In the genomic region with DNA sequence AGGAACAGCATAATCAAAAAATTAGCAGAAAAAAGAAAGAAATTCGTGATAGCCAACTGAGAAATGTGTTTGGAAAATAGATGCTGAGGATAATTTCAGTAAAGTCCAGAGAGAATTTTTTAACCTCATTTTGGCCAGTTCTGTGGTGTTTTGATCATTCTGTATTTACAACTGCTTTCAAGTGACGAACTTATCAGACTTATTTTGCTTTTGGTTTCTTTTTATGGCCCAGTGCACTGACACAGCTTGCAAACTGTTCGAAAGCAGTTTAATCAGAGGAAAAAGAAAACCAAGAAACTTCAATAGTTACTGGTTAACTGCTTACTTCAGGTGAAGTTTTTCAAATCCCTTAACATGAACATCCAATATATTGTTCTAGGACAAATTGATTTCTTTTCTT, we compare ENCODE assay signal across 10 cellular contexts. TPM values are rescaled to one million over a fixed set of nuclear protein-coding genes. Genes with fewer than 3 reads are reported as not detected.
A peak's percentile ranks its signal among the peaks of the same experiment; 100 is the strongest.
DNase-seq lines count a peak whose midpoint lies in the region; ATAC-seq, FAIRE-seq and TF ChIP-seq lines count a peak whose summit lies in the region.
"Had no signal": no experiment of that assay in that cellular context is flagged by ENCODE, and none has a peak within 500 bp of the region (broad histone marks: within the 10 kb centered on the region; RNA-seq: fewer than 3 reads in every experiment).

No MANE protein-coding gene starts in this region.

- H3K27ac ChIP-seq in DOHH2 (ENCODE audit: low read depth, low read length) (no peak overlapping the region), K562 (ENCODE audit: extremely low read depth, low read depth, low read length) (no peak overlapping the region; the same call in 1 of the 3 replicates)

- H3F3A ChIP-seq in DOHH2 (ENCODE audit: control insufficient read depth, insufficient read depth), result no peaks in the 10 kb centered on the region

- TF ChIP-seq CTCF in DOHH2 (IDR thresholded peaks at IDR 0.05; ENCODE audit: low read depth, low read length, poor library complexity, severe bottlenecking), result no peak
- no peak for TF ChIP-seq CTCF in K562 (IDR thresholded peaks at IDR 0.05 in 2 of 3, conservative IDR thresholded peaks at IDR 0.05 in 1 of 3; ENCODE audit: insufficient read depth in 2 of 3, low read depth in 1 of 3, low read length in 3 of 3)
- TF ChIP-seq CTCF in nephron (IDR thresholded peaks at IDR 0.05; ENCODE audit: unreplicated experiment in 3 of 3), result no peak

- intact Hi-C loops in K562 (cut with micrococcal nuclease), result no loop called here

- DNase-seq in K562 (ENCODE audit: extremely low read depth in 1 of 4, low spot score in 3 of 4) (no peak), HEK293T (ENCODE audit: extremely low spot score) (no peak), SW 1271 (lab: John Stamatoyannopoulos, UW) (no peak)

- H4K20me1 ChIP-seq in DOHH2 (ENCODE audit: control insufficient read depth, insufficient read depth, low read depth, low read length), result peaks cover 22% of the 10 kb centered on the region
- H4K20me1 ChIP-seq in K562 (replicated peaks; ENCODE audit: control insufficient read depth, insufficient read depth, low read length), result peaks cover 26% of the 10 kb centered on the region

- H2AFZ ChIP-seq in K562 (ENCODE audit: low read depth, low read length), result no peak overlapping the region

- POLR2A ChIA-PET in K562 (lab: Yijun Ruan, JAX), result interaction anchor here (0.6 to 2.1 kb wide), 4 partner anchors 9 to 115 kb away, joined by 3 to 7 read pairs (median 4); no protein-coding TSS in a partner anchor
- POLR2A ChIA-PET in HEK293T (lab: Yijun Ruan, JAX), result no interaction called here

- ATAC-seq in HG02885 (IDR thresholded peaks at IDR 0.05; ENCODE audit: poor library complexity, unreplicated experiment) (peak; percentile 22), K562 (no peak), GM18873 (IDR thresholded peaks at IDR 0.05; ENCODE audit: low FRiP score, unreplicated experiment) (no peak), HG02610 (IDR thresholded peaks at IDR 0.05; ENCODE audit: unreplicated experiment) (no peak)

- no TSS peak for BruUV-seq in K562 (replicated peaks; lab: Mats Ljungman, UMichigan)

- H3K4me1 Mint-ChIP-seq in nephron, result peaks cover 40% of the 10 kb centered on the region

- peak overlapping the region; percentile 93 to 99 (median 98) for H3K4me3 Mint-ChIP-seq in nephron

- CTCF ChIA-PET in K562 (lab: Yijun Ruan, JAX; ENCODE audit: low intra/inter-chr PET ratio) (interaction anchor here (0.9 kb wide), 1 partner anchor 12 kb away, joined by 3 read pairs; no protein-coding TSS in a partner anchor), HEK293T (lab: Yijun Ruan, JAX) (interaction anchor here (0.7 kb wide), 1 partner anchor 31 kb away, joined by 3 read pairs; no protein-coding TSS in a partner anchor)

- H3K9me3 Mint-ChIP-seq in nephron, result no peaks in the 10 kb centered on the region

- no peaks in the 10 kb centered on the region for H3K9me1 ChIP-seq in K562 (ENCODE audit: control insufficient read depth, insufficient read depth, low read length)

- no peak for TF ChIP-seq RAD21 in K562 (CRISPR knock-in tag; conservative IDR thresholded peaks at IDR 0.05 in 1 of 2, IDR thresholded peaks at IDR 0.05 in 1 of 2)

- H3K36me3 Mint-ChIP-seq in nephron (ENCODE audit: low read depth), result peaks cover 20% of the 10 kb centered on the region

- peaks cover 93% of the 10 kb centered on the region for H3K79me2 ChIP-seq in DOHH2 (ENCODE audit: control insufficient read depth, low read length)
- H3K79me2 ChIP-seq in K562 (ENCODE audit: control insufficient read depth, insufficient read depth, low read length), result peaks cover 66% of the 10 kb centered on the region

- H3K27me3 Mint-ChIP-seq in nephron (ENCODE audit: low read depth), result no peaks in the 10 kb centered on the region

- H3K4me1 ChIP-seq in DOHH2 (ENCODE audit: control insufficient read depth, low read length) (peaks cover 43% of the 10 kb centered on the region), K562 (replicated peaks in 1 of 2; ENCODE audit: control insufficient read depth in 2 of 2, insufficient read depth in 2 of 2, low read length in 2 of 2) (peaks cover 11% of the 10 kb centered on the region in 2 experiments; a peak in 4 of 5 replicates)

- H3K9me3 ChIP-seq in DOHH2 (ENCODE audit: control insufficient read depth, insufficient read depth, low read length) (no peaks in the 10 kb centered on the region), K562 (replicated peaks; ENCODE audit: control insufficient read depth, insufficient read depth, low read depth, low read length) (no peaks in the 10 kb centered on the region)

- WGBS in K562 (ENCODE audit: insufficient coverage, low coverage, missing lambda C conversion rate), result 17% methylated on average over 3 of the region's 3 CpGs

- no peaks in the 10 kb centered on the region for H3K27me3 ChIP-seq in DOHH2 (ENCODE audit: control insufficient read depth, low read length)
- H3K27me3 ChIP-seq in K562 (ENCODE audit: control insufficient read depth in 2 of 2, insufficient read depth in 2 of 2, low read length in 2 of 2), result no peaks in the 10 kb centered on the region

- peak overlapping the region; percentile 90 to 97; a peak in 3 of 4 replicates for H3K9ac ChIP-seq in K562 (ENCODE audit: insufficient read depth in 1 of 2, low read depth in 2 of 2, low read length in 2 of 2)

- no peak for FAIRE-seq in K562 (lab: Jason Lieb, UNC)

- no peak for TF ChIP-seq EP300 in K562 (IDR thresholded peaks at IDR 0.05; ENCODE audit: low read length)

- peak overlapping the region; percentile 86 for H3K4me3 ChIP-seq in DOHH2 (ENCODE audit: low read length)
- H3K4me3 ChIP-seq in K562, result peak overlapping the region; percentile 99
- H3K4me3 ChIP-seq: lung had no signal

- H3K36me3 ChIP-seq in DOHH2 (ENCODE audit: control insufficient read depth, low read length) (peaks cover 59% of the 10 kb centered on the region), K562 (ENCODE audit: control insufficient read depth, insufficient read depth, low read length) (peaks cover 40% of the 10 kb centered on the region; the same call in 2 of the 3 replicates)

- peak overlapping the region; percentile 71 for H3K4me2 ChIP-seq in DOHH2 (ENCODE audit: low read length)
- peak overlapping the region; percentile 92 for H3K4me2 ChIP-seq in K562 (ENCODE audit: insufficient read depth, low read length)

- TF ChIP-seq POLR2A in K562 (conservative IDR thresholded peaks at IDR 0.05), result no peak

- no peaks in the 10 kb centered on the region for H3K9me2 ChIP-seq in DOHH2 (replicated peaks; ENCODE audit: control insufficient read depth, low read length)

- in situ Hi-C loops in K562 (cut with MboI), result no loop called here

- H3K27ac Mint-ChIP-seq in nephron, result no peak overlapping the region

RNA-seq across cellular contexts. Expression of gene SDHA, which starts 1.9 kb away (rescaled TPM):
- 341 and 368 TPM in 2 replicates for total RNA-seq in K562 (2011; cell fraction: chromatin; rRNA removed; ENCODE audit: low replicate concordance)
- total RNA-seq in K562 (2011; cell fraction: nucleolus; rRNA removed), result 192 and 207 TPM in 2 replicates
- 270 and 283 TPM in 2 replicates for total RNA-seq in K562 (2011; cell fraction: nucleoplasm; rRNA removed)
- 103 and 146 TPM in 2 replicates for total RNA-seq in K562 (2014; rRNA removed)
- 130 TPM in 2 replicates for total RNA-seq in K562 (2014; rRNA removed; fragmentation: Illumina TruSeq; extraction: Trizol)
- total RNA-seq in K562 (2015; rRNA removed; fragmentation: Illumina TruSeq; extraction: Trizol), result 113 and 115 TPM in 2 replicates
- 185 and 191 TPM in 2 replicates for total RNA-seq in K562 (2021)
- polyA plus RNA-seq in K562 (2011; rRNA removed), result 130 and 203 TPM in 2 replicates
- polyA plus RNA-seq in K562 (2011; cell fraction: cytosol; rRNA removed), result 161 and 178 TPM in 2 replicates
- 237 and 251 TPM in 2 replicates for polyA plus RNA-seq in K562 (2011; cell fraction: nucleus; rRNA removed)
- polyA plus RNA-seq in K562 (2012), result 132 and 206 TPM in 2 replicates
- 146 and 152 TPM in 2 replicates for polyA plus RNA-seq in K562 (2014; fragmentation: Illumina TruSeq; extraction: Trizol)
- 100 to 1,000 TPM in 1 of 2 experiments, 10 to 100 TPM in 1; 82.9 to 136 TPM for polyA plus RNA-seq in K562 (2014; fragmentation: Nextera tagmentation; extraction: Ambion mirVana)
- 112 and 118 TPM in 2 replicates for polyA plus RNA-seq in K562 (2014; rRNA removed)
- polyA minus RNA-seq in K562 (2011; rRNA and poly(A)+ RNA removed), result 238 and 274 TPM in 2 replicates
- 120 and 160 TPM in 2 replicates for polyA minus RNA-seq in K562 (2011; cell fraction: cytosol; rRNA and poly(A)+ RNA removed)
- 141 and 182 TPM in 2 replicates for polyA minus RNA-seq in K562 (2011; cell fraction: nucleus; rRNA and poly(A)+ RNA removed)

RNA-seq across cellular contexts. Expression of gene CCDC127, which starts 2.1 kb away (rescaled TPM):
- 14.4 and 16.8 TPM in 2 replicates for total RNA-seq in K562 (2011; cell fraction: chromatin; rRNA removed; ENCODE audit: low replicate concordance)
- 9.2 and 9.5 TPM in 2 replicates for total RNA-seq in K562 (2011; cell fraction: nucleolus; rRNA removed)
- total RNA-seq in K562 (2011; cell fraction: nucleoplasm; rRNA removed), result 12.6 and 16.5 TPM in 2 replicates
- total RNA-seq in K562 (2014; rRNA removed) (3.1 and 3.8 TPM in 2 replicates), K562 (2014; rRNA removed; fragmentation: Illumina TruSeq; extraction: Trizol) (3.2 and 3.6 TPM in 2 replicates), K562 (2015; rRNA removed; fragmentation: Illumina TruSeq; extraction: Trizol) (3.2 and 3.8 TPM in 2 replicates), K562 (2021) (4.3 and 4.5 TPM in 2 replicates)
- polyA plus RNA-seq in K562 (2011; rRNA removed) (3.0 and 4.1 TPM in 2 replicates), K562 (2014; fragmentation: Illumina TruSeq; extraction: Trizol) (2.7 and 2.9 TPM in 2 replicates), K562 (2014; fragmentation: Nextera tagmentation; extraction: Ambion mirVana) (1 to 10 TPM; 4.4 to 4.5 TPM), K562 (2014; rRNA removed) (2.8 and 4.2 TPM in 2 replicates)
- polyA plus RNA-seq in K562 (2011; cell fraction: cytosol; rRNA removed), result 2.8 and 3.1 TPM in 2 replicates
- 4.0 and 4.3 TPM in 2 replicates for polyA plus RNA-seq in K562 (2011; cell fraction: nucleus; rRNA removed)
- polyA plus RNA-seq in K562 (2012), result 3.4 and 4.8 TPM in 2 replicates
- 3.9 and 4.0 TPM in 2 replicates for polyA minus RNA-seq in K562 (2011; rRNA and poly(A)+ RNA removed)
- polyA minus RNA-seq in K562 (2011; cell fraction: cytosol; rRNA and poly(A)+ RNA removed), result 1.1 and 3.1 TPM in 2 replicates
- 6.7 and 9.2 TPM in 2 replicates for polyA minus RNA-seq in K562 (2011; cell fraction: nucleus; rRNA and poly(A)+ RNA removed)

RNA-seq across cellular contexts. Expression of gene LRRC14B, which starts 28.7 kb away (rescaled TPM):
- total RNA-seq in K562 (2011; cell fraction: chromatin; rRNA removed; ENCODE audit: low replicate concordance), result not detected in 2 replicates
- not detected in 2 replicates for total RNA-seq in K562 (2011; cell fraction: nucleolus; rRNA removed)
- total RNA-seq in K562 (2011; cell fraction: nucleoplasm; rRNA removed), result not detected in 2 replicates
- total RNA-seq in K562 (2014; rRNA removed) (not detected in 2 replicates), K562 (2014; rRNA removed; fragmentation: Illumina TruSeq; extraction: Trizol) (not detected in 2 replicates), K562 (2015; rRNA removed; fragmentation: Illumina TruSeq; extraction: Trizol) (not detected in 2 replicates), K562 (2021) (not detected in 2 replicates)
- polyA plus RNA-seq in K562 (2011; rRNA removed) (not detected in 2 replicates), K562 (2014; fragmentation: Illumina TruSeq; extraction: Trizol) (not detected in 2 replicates), K562 (2014; fragmentation: Nextera tagmentation; extraction: Ambion mirVana) (not detected), K562 (2014; rRNA removed) (not detected in 2 replicates)
- not detected in 2 replicates for polyA plus RNA-seq in K562 (2011; cell fraction: cytosol; rRNA removed)
- polyA plus RNA-seq in K562 (2011; cell fraction: nucleus; rRNA removed), result not detected in 2 replicates
- not detected in 2 replicates for polyA plus RNA-seq in K562 (2012)
- polyA minus RNA-seq in K562 (2011; rRNA and poly(A)+ RNA removed), result not detected in 2 replicates
- not detected in 2 replicates for polyA minus RNA-seq in K562 (2011; cell fraction: cytosol; rRNA and poly(A)+ RNA removed)
- not detected in 2 replicates for polyA minus RNA-seq in K562 (2011; cell fraction: nucleus; rRNA and poly(A)+ RNA removed)
- total RNA-seq: HT1080 had no signal
- polyA plus RNA-seq: lung had no signal

RNA-seq across cellular contexts. Expression of gene PDCD6, which starts 51.4 kb away (rescaled TPM):
- total RNA-seq in K562 (2011; cell fraction: chromatin; rRNA removed; ENCODE audit: low replicate concordance), result 308 and 309 TPM in 2 replicates
- 184 and 199 TPM in 2 replicates for total RNA-seq in K562 (2011; cell fraction: nucleolus; rRNA removed)
- total RNA-seq in K562 (2011; cell fraction: nucleoplasm; rRNA removed), result 242 and 272 TPM in 2 replicates
- total RNA-seq in K562 (2014; rRNA removed), result 197 and 226 TPM in 2 replicates
- 196 and 217 TPM in 2 replicates for total RNA-seq in K562 (2014; rRNA removed; fragmentation: Illumina TruSeq; extraction: Trizol)
- 187 and 193 TPM in 2 replicates for total RNA-seq in K562 (2015; rRNA removed; fragmentation: Illumina TruSeq; extraction: Trizol)
- 148 and 156 TPM in 2 replicates for total RNA-seq in K562 (2021)
- polyA plus RNA-seq in K562 (2011; rRNA removed), result 350 and 487 TPM in 2 replicates
- 426 and 451 TPM in 2 replicates for polyA plus RNA-seq in K562 (2011; cell fraction: cytosol; rRNA removed)
- polyA plus RNA-seq in K562 (2011; cell fraction: nucleus; rRNA removed), result 307 and 341 TPM in 2 replicates
- 174 and 212 TPM in 2 replicates for polyA plus RNA-seq in K562 (2012)
- polyA plus RNA-seq in K562 (2014; fragmentation: Illumina TruSeq; extraction: Trizol), result 192 and 199 TPM in 2 replicates
- polyA plus RNA-seq in K562 (2014; fragmentation: Nextera tagmentation; extraction: Ambion mirVana), result 10 to 100 TPM; 36.4 to 50.0 TPM
- polyA plus RNA-seq in K562 (2014; rRNA removed), result 231 and 257 TPM in 2 replicates
- polyA minus RNA-seq in K562 (2011; rRNA and poly(A)+ RNA removed), result 195 and 295 TPM in 2 replicates
- polyA minus RNA-seq in K562 (2011; cell fraction: cytosol; rRNA and poly(A)+ RNA removed), result 84.1 and 88.1 TPM in 2 replicates
- 71.5 and 88.4 TPM in 2 replicates for polyA minus RNA-seq in K562 (2011; cell fraction: nucleus; rRNA and poly(A)+ RNA removed)
